Comparison of ENCODE assay signal across 25 cellular contexts in genomic region chr10:130904676-130905075, GRCh38.
"Had no signal": no experiment of that assay in that cellular context is flagged by ENCODE, and none has a peak within 500 bp of the region (broad histone marks: within the 10 kb centered on the region; RNA-seq: fewer than 3 reads in every experiment).

No MANE protein-coding gene starts in this region.

- H3K27ac ChIP-seq: colonic mucosa, epithelial cell of prostate, esophagus squamous epithelium, gastrocnemius medialis, heart right ventricle, left lung, lower lobe of right lung had no signal

- H3K36me3 Mint-ChIP-seq: mesothelial cell of epicardium, naive B cell had no signal

- H3K4me1 Mint-ChIP-seq: mesothelial cell of epicardium, naive B cell had no signal

- H3K9me3 Mint-ChIP-seq: dendritic cell treated with granulocyte-macrophage colony-stimulating factor and Interleukin-4, amounts not matched to agents 40 ng/mL and 50 ng/mL, for 4 days; naive B cell had no signal

- H3K27ac Mint-ChIP-seq: dendritic cell treated with granulocyte-macrophage colony-stimulating factor and Interleukin-4, amounts not matched to agents 40 ng/mL and 50 ng/mL, for 4 days; mesothelial cell of epicardium; naive B cell had no signal

- H3K27me3 ChIP-seq: colonic mucosa, gastrocnemius medialis had no signal

- ATAC-seq: esophagus mucosa, gastrocnemius medialis, left cardiac atrium, left lung, left ventricle myocardium superior, mucosa of descending colon had no signal

- H3K36me3 ChIP-seq: colonic mucosa, esophagus squamous epithelium, gastrocnemius medialis, heart right ventricle, left lung, lower lobe of right lung had no signal

- H3K4me1 ChIP-seq: colonic mucosa, esophagus squamous epithelium, gastrocnemius medialis, heart right ventricle, left lung, lower lobe of right lung had no signal

- H3K27me3 Mint-ChIP-seq: dendritic cell treated with granulocyte-macrophage colony-stimulating factor and Interleukin-4, amounts not matched to agents 40 ng/mL and 50 ng/mL, for 4 days; naive B cell had no signal

- H3K4me3 Mint-ChIP-seq: dendritic cell treated with granulocyte-macrophage colony-stimulating factor and Interleukin-4, amounts not matched to agents 40 ng/mL and 50 ng/mL, for 4 days; mesothelial cell of epicardium; naive B cell had no signal

- H3K9me3 ChIP-seq: colonic mucosa, esophagus squamous epithelium, gastrocnemius medialis, heart right ventricle, left lung, lower lobe of right lung had no signal

- H3K4me3 ChIP-seq: colonic mucosa, esophagus squamous epithelium, gastrocnemius medialis, heart right ventricle, left lung, lower lobe of right lung, mucosa of descending colon had no signal

- DNase-seq: colonic mucosa; cortex of kidney; effector CD4-positive, alpha-beta T cell; effector memory CD4-positive, alpha-beta T cell; erythroblast; esophagus squamous epithelium; foreskin fibroblast; foreskin melanocyte; gastrocnemius medialis; glutamatergic neuron; head of caudate nucleus; heart right ventricle; hippocampal formation; kidney; left cardiac atrium; left lung; left ventricle myocardium superior; lower lobe of right lung; mesenchymal stem cell; mucosa of descending colon; naive B cell had no signal
